1 cellular context compared by ENCODE assay signal in the genomic region with DNA sequence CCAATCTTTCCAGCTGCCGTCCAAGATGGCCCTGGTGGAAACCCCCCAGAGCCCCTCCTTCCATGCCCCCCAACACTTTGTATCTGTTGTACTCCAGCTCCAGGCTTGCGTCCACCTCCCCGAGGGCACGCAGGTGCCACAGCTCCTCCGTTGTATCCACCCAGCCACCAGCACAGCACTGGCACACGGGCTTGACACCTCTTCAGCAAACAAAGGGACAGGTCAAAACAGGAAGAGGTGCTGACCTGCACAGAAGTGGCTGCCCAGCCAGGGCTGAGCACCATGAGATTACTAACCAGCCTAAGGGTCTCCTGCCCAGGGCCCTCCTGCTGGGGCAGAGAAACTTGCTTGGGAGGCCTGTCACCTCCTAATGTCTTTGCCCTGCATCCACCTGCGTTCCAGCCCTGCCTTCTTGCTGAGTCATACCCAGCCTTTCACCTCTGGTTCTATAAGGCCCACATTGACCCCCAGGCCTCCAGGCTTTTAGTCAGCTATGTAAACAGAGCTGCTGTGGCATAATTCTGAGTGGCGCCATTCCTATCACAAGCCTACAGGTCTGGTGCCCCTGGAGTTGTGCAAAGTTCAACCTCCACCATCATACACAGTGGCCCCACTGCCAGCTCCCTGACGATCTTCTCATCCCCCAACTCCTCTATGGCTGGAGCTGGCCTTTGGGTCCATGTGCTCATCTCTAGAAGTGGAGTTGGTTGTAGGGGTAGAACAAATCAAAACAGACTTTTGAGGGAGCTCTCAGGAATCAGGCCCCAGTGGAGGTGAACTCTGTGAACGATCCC.
TF ChIP-seq lines count a peak whose summit lies in the region.

No MANE protein-coding gene starts in this region.

TF ChIP-seq in HepG2, 621 proteins besides CTCF, POLR2A, EP300 and RAD21 (continued from another document and continues in another):
- TF ChIP-seq ZNF280D (CRISPR knock-in tag; IDR thresholded peaks at IDR 0.05) (peak; percentile 61; the same call in 1 of the 2 replicates), ZSCAN20 (CRISPR knock-in tag; IDR thresholded peaks at IDR 0.05; ENCODE audit: borderline replicate concordance) (no peak), ZFP36L1 (CRISPR knock-in tag; IDR thresholded peaks at IDR 0.05) (peak; percentile 46; the same call in 1 of the 2 replicates), KDM2A (CRISPR knock-in tag; IDR thresholded peaks at IDR 0.05; ENCODE audit: borderline replicate concordance, low read depth) (peak; percentile 67; the same call in 1 of the 2 replicates), MATR3 (CRISPR knock-in tag; IDR thresholded peaks at IDR 0.05) (no peak), THYN1 (CRISPR knock-in tag; IDR thresholded peaks at IDR 0.05; ENCODE audit: borderline replicate concordance, low read depth) (no peak), ZFP1 (CRISPR knock-in tag; IDR thresholded peaks at IDR 0.05) (no peak), HOXA7 (CRISPR knock-in tag; IDR thresholded peaks at IDR 0.05) (no peak), ZNF333 (CRISPR knock-in tag; IDR thresholded peaks at IDR 0.05; ENCODE audit: borderline replicate concordance) (no peak), ZFP37 (CRISPR knock-in tag; IDR thresholded peaks at IDR 0.05; ENCODE audit: borderline replicate concordance) (0 out of 2 replicates have a peak, but pooled peaks have one; percentile 34), CENPBD1 (CRISPR knock-in tag; IDR thresholded peaks at IDR 0.05; ENCODE audit: borderline replicate concordance, low read depth) (no peak), FOXM1 (CRISPR knock-in tag; IDR thresholded peaks at IDR 0.05) (no peak), ARNT (IDR thresholded peaks at IDR 0.05) (no peak), ZNF737 (CRISPR knock-in tag; IDR thresholded peaks at IDR 0.05; ENCODE audit: borderline replicate concordance) (no peak), TEAD3 (CRISPR knock-in tag; optimal IDR thresholded peaks at IDR 0.05; ENCODE audit: borderline replicate concordance) (peak; percentile 98), MLLT10 (CRISPR knock-in tag; IDR thresholded peaks at IDR 0.05) (no peak), ARHGAP35 (CRISPR knock-in tag; IDR thresholded peaks at IDR 0.05; ENCODE audit: borderline replicate concordance) (no peak), NFIC (IDR thresholded peaks at IDR 0.05; ENCODE audit: low read length) (peak; percentile 89), ZBTB7B (CRISPR knock-in tag; IDR thresholded peaks at IDR 0.05) (peak; percentile 94), PLSCR1 (CRISPR knock-in tag; IDR thresholded peaks at IDR 0.05; ENCODE audit: borderline replicate concordance) (no peak), ZNF747 (CRISPR knock-in tag; IDR thresholded peaks at IDR 0.05; ENCODE audit: borderline replicate concordance) (peak; percentile 50; the same call in 1 of the 2 replicates), ZNF879 (CRISPR knock-in tag; IDR thresholded peaks at IDR 0.05) (no peak), JUND (CRISPR knock-in tag; IDR thresholded peaks at IDR 0.05) (peak; percentile 97), U2AF2 (IDR thresholded peaks at IDR 0.05; ENCODE audit: low read depth, low read length) (no peak), PITX1 (CRISPR knock-in tag; IDR thresholded peaks at IDR 0.05) (peak; percentile 91), ZNF501 (CRISPR knock-in tag; IDR thresholded peaks at IDR 0.05) (peak; percentile 83), RAD51 (IDR thresholded peaks at IDR 0.05; ENCODE audit: borderline replicate concordance) (no peak), HNRNPH1 (optimal IDR thresholded peaks at IDR 0.05; ENCODE audit: low read depth, low read length) (no peak), ZNF12 (CRISPR knock-in tag; IDR thresholded peaks at IDR 0.05) (peak; percentile 79), JDP2 (CRISPR knock-in tag; IDR thresholded peaks at IDR 0.05; ENCODE audit: borderline replicate concordance) (no peak), ZNF326 (CRISPR knock-in tag; IDR thresholded peaks at IDR 0.05; ENCODE audit: borderline replicate concordance) (no peak), MTA1 (CRISPR knock-in tag; IDR thresholded peaks at IDR 0.05; ENCODE audit: borderline replicate concordance) (0 out of 2 replicates have a peak, but pooled peaks have one; percentile 77), ZNF800 (CRISPR knock-in tag; IDR thresholded peaks at IDR 0.05) (peak; percentile 63; the same call in 1 of the 2 replicates), CERS6 (CRISPR knock-in tag; IDR thresholded peaks at IDR 0.05) (no peak), ZNF792 (CRISPR knock-in tag; IDR thresholded peaks at IDR 0.05) (peak; percentile 88), SOX5 (CRISPR knock-in tag; IDR thresholded peaks at IDR 0.05; ENCODE audit: borderline replicate concordance) (peak; percentile 79), HDAC1 (CRISPR knock-in tag; IDR thresholded peaks at IDR 0.05) (peak; percentile 92), BATF2 (CRISPR knock-in tag; IDR thresholded peaks at IDR 0.05) (0 out of 2 replicates have a peak, but pooled peaks have one; percentile 30)
- TF ChIP-seq, protein P1, sequence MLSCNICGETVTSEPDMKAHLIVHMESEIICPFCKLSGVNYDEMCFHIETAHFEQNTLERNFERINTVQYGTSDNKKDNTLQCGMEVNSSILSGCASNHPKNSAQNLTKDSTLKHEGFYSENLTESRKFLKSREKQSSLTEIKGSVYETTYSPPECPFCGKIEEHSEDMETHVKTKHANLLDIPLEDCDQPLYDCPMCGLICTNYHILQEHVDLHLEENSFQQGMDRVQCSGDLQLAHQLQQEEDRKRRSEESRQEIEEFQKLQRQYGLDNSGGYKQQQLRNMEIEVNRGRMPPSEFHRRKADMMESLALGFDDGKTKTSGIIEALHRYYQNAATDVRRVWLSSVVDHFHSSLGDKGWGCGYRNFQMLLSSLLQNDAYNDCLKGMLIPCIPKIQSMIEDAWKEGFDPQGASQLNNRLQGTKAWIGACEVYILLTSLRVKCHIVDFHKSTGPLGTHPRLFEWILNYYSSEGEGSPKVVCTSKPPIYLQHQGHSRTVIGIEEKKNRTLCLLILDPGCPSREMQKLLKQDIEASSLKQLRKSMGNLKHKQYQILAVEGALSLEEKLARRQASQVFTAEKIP (CRISPR knock-in tag; IDR thresholded peaks at IDR 0.05; ENCODE audit: borderline replicate concordance): no peak
- TF ChIP-seq, protein P2, sequence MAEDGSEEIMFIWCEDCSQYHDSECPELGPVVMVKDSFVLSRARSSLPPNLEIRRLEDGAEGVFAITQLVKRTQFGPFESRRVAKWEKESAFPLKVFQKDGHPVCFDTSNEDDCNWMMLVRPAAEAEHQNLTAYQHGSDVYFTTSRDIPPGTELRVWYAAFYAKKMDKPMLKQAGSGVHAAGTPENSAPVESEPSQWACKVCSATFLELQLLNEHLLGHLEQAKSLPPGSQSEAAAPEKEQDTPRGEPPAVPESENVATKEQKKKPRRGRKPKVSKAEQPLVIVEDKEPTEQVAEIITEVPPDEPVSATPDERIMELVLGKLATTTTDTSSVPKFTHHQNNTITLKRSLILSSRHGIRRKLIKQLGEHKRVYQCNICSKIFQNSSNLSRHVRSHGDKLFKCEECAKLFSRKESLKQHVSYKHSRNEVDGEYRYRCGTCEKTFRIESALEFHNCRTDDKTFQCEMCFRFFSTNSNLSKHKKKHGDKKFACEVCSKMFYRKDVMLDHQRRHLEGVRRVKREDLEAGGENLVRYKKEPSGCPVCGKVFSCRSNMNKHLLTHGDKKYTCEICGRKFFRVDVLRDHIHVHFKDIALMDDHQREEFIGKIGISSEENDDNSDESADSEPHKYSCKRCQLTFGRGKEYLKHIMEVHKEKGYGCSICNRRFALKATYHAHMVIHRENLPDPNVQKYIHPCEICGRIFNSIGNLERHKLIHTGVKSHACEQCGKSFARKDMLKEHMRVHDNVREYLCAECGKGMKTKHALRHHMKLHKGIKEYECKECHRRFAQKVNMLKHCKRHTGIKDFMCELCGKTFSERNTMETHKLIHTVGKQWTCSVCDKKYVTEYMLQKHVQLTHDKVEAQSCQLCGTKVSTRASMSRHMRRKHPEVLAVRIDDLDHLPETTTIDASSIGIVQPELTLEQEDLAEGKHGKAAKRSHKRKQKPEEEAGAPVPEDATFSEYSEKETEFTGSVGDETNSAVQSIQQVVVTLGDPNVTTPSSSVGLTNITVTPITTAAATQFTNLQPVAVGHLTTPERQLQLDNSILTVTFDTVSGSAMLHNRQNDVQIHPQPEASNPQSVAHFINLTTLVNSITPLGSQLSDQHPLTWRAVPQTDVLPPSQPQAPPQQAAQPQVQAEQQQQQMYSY (CRISPR knock-in tag; IDR thresholded peaks at IDR 0.05): no peak; the same call in 1 of the 2 replicates
- TF ChIP-seq, protein P3, sequence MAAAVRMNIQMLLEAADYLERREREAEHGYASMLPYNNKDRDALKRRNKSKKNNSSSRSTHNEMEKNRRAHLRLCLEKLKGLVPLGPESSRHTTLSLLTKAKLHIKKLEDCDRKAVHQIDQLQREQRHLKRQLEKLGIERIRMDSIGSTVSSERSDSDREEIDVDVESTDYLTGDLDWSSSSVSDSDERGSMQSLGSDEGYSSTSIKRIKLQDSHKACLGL (CRISPR knock-in tag; IDR thresholded peaks at IDR 0.05): no peak
- TF ChIP-seq, protein P4, sequence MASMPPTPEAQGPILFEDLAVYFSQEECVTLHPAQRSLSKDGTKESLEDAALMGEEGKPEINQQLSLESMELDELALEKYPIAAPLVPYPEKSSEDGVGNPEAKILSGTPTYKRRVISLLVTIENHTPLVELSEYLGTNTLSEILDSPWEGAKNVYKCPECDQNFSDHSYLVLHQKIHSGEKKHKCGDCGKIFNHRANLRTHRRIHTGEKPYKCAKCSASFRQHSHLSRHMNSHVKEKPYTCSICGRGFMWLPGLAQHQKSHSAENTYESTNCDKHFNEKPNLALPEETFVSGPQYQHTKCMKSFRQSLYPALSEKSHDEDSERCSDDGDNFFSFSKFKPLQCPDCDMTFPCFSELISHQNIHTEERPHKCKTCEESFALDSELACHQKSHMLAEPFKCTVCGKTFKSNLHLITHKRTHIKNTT (CRISPR knock-in tag; IDR thresholded peaks at IDR 0.05): no peak
- TF ChIP-seq, protein P5, sequence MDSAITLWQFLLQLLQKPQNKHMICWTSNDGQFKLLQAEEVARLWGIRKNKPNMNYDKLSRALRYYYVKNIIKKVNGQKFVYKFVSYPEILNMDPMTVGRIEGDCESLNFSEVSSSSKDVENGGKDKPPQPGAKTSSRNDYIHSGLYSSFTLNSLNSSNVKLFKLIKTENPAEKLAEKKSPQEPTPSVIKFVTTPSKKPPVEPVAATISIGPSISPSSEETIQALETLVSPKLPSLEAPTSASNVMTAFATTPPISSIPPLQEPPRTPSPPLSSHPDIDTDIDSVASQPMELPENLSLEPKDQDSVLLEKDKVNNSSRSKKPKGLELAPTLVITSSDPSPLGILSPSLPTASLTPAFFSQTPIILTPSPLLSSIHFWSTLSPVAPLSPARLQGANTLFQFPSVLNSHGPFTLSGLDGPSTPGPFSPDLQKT (CRISPR knock-in tag; IDR thresholded peaks at IDR 0.05; ENCODE audit: borderline replicate concordance): no peak
